In the genomic region with DNA sequence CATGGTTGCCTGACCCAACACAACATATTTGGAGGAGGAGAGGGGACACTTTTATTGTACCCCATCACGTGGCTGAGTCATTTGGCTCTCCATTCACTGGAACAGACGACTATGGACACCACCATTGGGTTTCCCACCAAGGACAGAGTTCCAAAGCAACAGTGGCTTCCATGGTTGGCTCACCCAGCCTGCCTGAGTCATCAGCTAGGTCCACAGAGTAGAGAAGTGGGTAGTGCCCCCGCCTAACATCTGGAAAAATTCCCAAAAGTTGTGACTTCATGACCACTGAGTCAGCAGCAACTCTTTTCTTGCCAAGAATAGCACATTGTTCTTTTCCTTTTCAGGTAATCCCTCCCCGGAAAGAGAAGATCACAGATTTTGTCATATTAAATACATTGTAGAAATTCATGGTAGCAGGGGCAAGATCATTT, we compare ENCODE assay signal across 9 cellular contexts. TPM values are rescaled to one million over a fixed set of nuclear protein-coding genes. Genes with fewer than 3 reads are reported as not detected.
DNase-seq lines count a peak whose midpoint lies in the region; ATAC-seq, FAIRE-seq and TF ChIP-seq lines count a peak whose summit lies in the region.
"Had no signal": no experiment of that assay in that cellular context is flagged by ENCODE, and none has a peak within 500 bp of the region (broad histone marks: within the 10 kb centered on the region; RNA-seq: fewer than 3 reads in every experiment).

No MANE protein-coding gene starts in this region.

- H3K36me3 ChIP-seq in kidney (ENCODE audit: control insufficient read depth in 1 of 2, insufficient read depth in 2 of 2, low read length in 2 of 2) = no peaks in the 10 kb centered on the region

- intact Hi-C loops in kidney (cut with DNase I) = no loop called here

- TF ChIP-seq CTCF in kidney (IDR thresholded peaks at IDR 0.05; ENCODE audit: borderline replicate concordance, extremely low read depth, insufficient read depth) (no peak), type B pancreatic cell (conservative IDR thresholded peaks at IDR 0.05) (no peak)

- DNase-seq in activated T-cell treated with anti-CD3 and anti-CD28 coated beads, Interleukin-2, amount 50 U/mL, for 24 hours = no peak
- DNase-seq in activated T-cell treated with anti-CD3 and anti-CD28 coated beads, Interleukin-2, amount 50 U/mL, for 48 hours = no peak
- DNase-seq in activated naive CD4-positive, alpha-beta T cell treated with anti-CD3 and anti-CD28 coated beads, Interleukin-2, amount 10 ng/mL, durations not matched to agents 7 days and 5 days = peak; percentile 34
- DNase-seq in kidney (peak; percentile 82), type B pancreatic cell (ENCODE audit: extremely low spot score, unreplicated experiment) (no peak)
- DNase-seq: NCI-H1048 had no signal

- CTCF ChIA-PET in activated naive CD4-positive, alpha-beta T cell treated with anti-CD3 and anti-CD28 coated beads, Interleukin-2, amount 10 ng/mL, durations not matched to agents 7 days and 5 days (lab: Charles Lee) = interaction anchor here (0.6 to 2.0 kb wide), 4 partner anchors 10 to 592 kb away, joined by 3 to 13 read pairs (median 4); partner anchors contain the start of gene XXYLT1

- peaks cover 11 to 12% of the 10 kb centered on the region in 2 donors for H3K4me1 ChIP-seq in kidney (ENCODE audit: control insufficient read depth in 1 of 2, insufficient read depth in 1 of 2, low read depth in 1 of 2, low read length in 2 of 2)

- H3K36me3 Mint-ChIP-seq in activated T-cell treated with anti-CD3 and anti-CD28 coated beads, Interleukin-2, amount 50 U/mL, for 24 hours (ENCODE audit: low read depth) = peaks cover 18% of the 10 kb centered on the region
- peaks cover 3% of the 10 kb centered on the region for H3K36me3 Mint-ChIP-seq in activated naive CD4-positive, alpha-beta T cell treated with anti-CD3 and anti-CD28 coated beads, Interleukin-2, amount 10 ng/mL, durations not matched to agents 7 days and 5 days
- no peaks in the 10 kb centered on the region for H3K36me3 Mint-ChIP-seq in type B pancreatic cell

- peaks cover 72% of the 10 kb centered on the region for H3K4me1 Mint-ChIP-seq in activated T-cell treated with anti-CD3 and anti-CD28 coated beads, Interleukin-2, amount 50 U/mL, for 24 hours (ENCODE audit: low read depth)
- peaks cover 73% of the 10 kb centered on the region for H3K4me1 Mint-ChIP-seq in activated naive CD4-positive, alpha-beta T cell treated with anti-CD3 and anti-CD28 coated beads, Interleukin-2, amount 10 ng/mL, durations not matched to agents 7 days and 5 days
- peaks cover 41% of the 10 kb centered on the region for H3K4me1 Mint-ChIP-seq in type B pancreatic cell (ENCODE audit: unreplicated experiment)

- H3K4me3 ChIP-seq in kidney (ENCODE audit: low read length in 2 of 2) = no peak overlapping the region

- ATAC-seq in GM18870 (IDR thresholded peaks at IDR 0.05; ENCODE audit: unreplicated experiment) (no peak), GM21825 (IDR thresholded peaks at IDR 0.05; ENCODE audit: unreplicated experiment) (no peak), HG03378 (IDR thresholded peaks at IDR 0.05; ENCODE audit: unreplicated experiment) (no peak)

- H3K9ac ChIP-seq in kidney (ENCODE audit: low read length in 2 of 2) = no peak overlapping the region

- H3K4me3 Mint-ChIP-seq in activated T-cell treated with anti-CD3 and anti-CD28 coated beads, Interleukin-2, amount 50 U/mL, for 24 hours = peak overlapping the region; percentile 48
- peak overlapping the region; percentile 83 for H3K4me3 Mint-ChIP-seq in activated naive CD4-positive, alpha-beta T cell treated with anti-CD3 and anti-CD28 coated beads, Interleukin-2, amount 10 ng/mL, durations not matched to agents 7 days and 5 days
- H3K4me3 Mint-ChIP-seq in type B pancreatic cell = peak overlapping the region; percentile 33

- no peaks in the 10 kb centered on the region for H3K27me3 Mint-ChIP-seq in activated T-cell treated with anti-CD3 and anti-CD28 coated beads, Interleukin-2, amount 50 U/mL, for 24 hours
- H3K27me3 Mint-ChIP-seq in activated naive CD4-positive, alpha-beta T cell treated with anti-CD3 and anti-CD28 coated beads, Interleukin-2, amount 10 ng/mL, durations not matched to agents 7 days and 5 days = no peaks in the 10 kb centered on the region
- peaks cover 3% of the 10 kb centered on the region for H3K27me3 Mint-ChIP-seq in type B pancreatic cell

- H3K9me3 Mint-ChIP-seq in activated T-cell treated with anti-CD3 and anti-CD28 coated beads, Interleukin-2, amount 50 U/mL, for 24 hours = no peaks in the 10 kb centered on the region
- H3K9me3 Mint-ChIP-seq in activated naive CD4-positive, alpha-beta T cell treated with anti-CD3 and anti-CD28 coated beads, Interleukin-2, amount 10 ng/mL, durations not matched to agents 7 days and 5 days = no peaks in the 10 kb centered on the region
- no peaks in the 10 kb centered on the region for H3K9me3 Mint-ChIP-seq in type B pancreatic cell

- H3K9me3 ChIP-seq in kidney (ENCODE audit: control insufficient read depth in 1 of 2, low read length in 2 of 2) = no peaks in the 10 kb centered on the region

- no peak for FAIRE-seq in kidney (lab: Jason Lieb, UNC)

- H3K27ac Mint-ChIP-seq in activated T-cell treated with anti-CD3 and anti-CD28 coated beads, Interleukin-2, amount 50 U/mL, for 24 hours = peak overlapping the region; percentile 92
- H3K27ac Mint-ChIP-seq in activated naive CD4-positive, alpha-beta T cell treated with anti-CD3 and anti-CD28 coated beads, Interleukin-2, amount 10 ng/mL, durations not matched to agents 7 days and 5 days = peak overlapping the region; percentile 96
- H3K27ac Mint-ChIP-seq in type B pancreatic cell = peak overlapping the region; percentile 35

- no peak overlapping the region for H3K27ac ChIP-seq in kidney (ENCODE audit: low read depth in 2 of 2, low read length in 2 of 2)

RNA-seq across cellular contexts. Expression of gene PPP1R2, which starts 3.0 kb away (rescaled TPM):
- total RNA-seq in kidney (49.0 TPM), type B pancreatic cell (ENCODE audit: low replicate concordance) (25.7 and 37.5 TPM in 2 replicates)
- 34.0 TPM for polyA plus RNA-seq in kidney (ENCODE audit: insufficient read depth, low read depth, low replicate concordance)

RNA-seq across cellular contexts. Expression of gene APOD, which starts 37.6 kb away (rescaled TPM):
- total RNA-seq in kidney = 24.4 TPM
- polyA plus RNA-seq in kidney (ENCODE audit: insufficient read depth, low read depth, low replicate concordance) = 12.9 TPM
- total RNA-seq in type B pancreatic cell (ENCODE audit: low replicate concordance) = 0.57 and 1.6 TPM in 2 replicates

Comparison
In these comparisons a context has a peak if more than half of its experiments do, and no peak if none do; other contexts are left out.
1. DNase-seq: peak in activated naive CD4-positive, alpha-beta T cell treated with anti-CD3 and anti-CD28 coated beads, Interleukin-2, amount 10 ng/mL, durations not matched to agents 7 days and 5 days (single experiment) and kidney (single experiment); none in activated T-cell treated with anti-CD3 and anti-CD28 coated beads, Interleukin-2, amount 50 U/mL, for 24 hours (single experiment), activated T-cell treated with anti-CD3 and anti-CD28 coated beads, Interleukin-2, amount 50 U/mL, for 48 hours (0 of 2) and type B pancreatic cell (single experiment).
2. H3K27ac Mint-ChIP-seq: peak in every context shown above with its lines; median percentile 96 in activated naive CD4-positive, alpha-beta T cell treated with anti-CD3 and anti-CD28 coated beads, Interleukin-2, amount 10 ng/mL, durations not matched to agents 7 days and 5 days; 92 in activated T-cell treated with anti-CD3 and anti-CD28 coated beads, Interleukin-2, amount 50 U/mL, for 24 hours; 35 in type B pancreatic cell.
3. H3K4me3 Mint-ChIP-seq: peak in every context shown above with its lines; median percentile 83 in activated naive CD4-positive, alpha-beta T cell treated with anti-CD3 and anti-CD28 coated beads, Interleukin-2, amount 10 ng/mL, durations not matched to agents 7 days and 5 days; 48 in activated T-cell treated with anti-CD3 and anti-CD28 coated beads, Interleukin-2, amount 50 U/mL, for 24 hours; 33 in type B pancreatic cell.